In the genomic region with DNA sequence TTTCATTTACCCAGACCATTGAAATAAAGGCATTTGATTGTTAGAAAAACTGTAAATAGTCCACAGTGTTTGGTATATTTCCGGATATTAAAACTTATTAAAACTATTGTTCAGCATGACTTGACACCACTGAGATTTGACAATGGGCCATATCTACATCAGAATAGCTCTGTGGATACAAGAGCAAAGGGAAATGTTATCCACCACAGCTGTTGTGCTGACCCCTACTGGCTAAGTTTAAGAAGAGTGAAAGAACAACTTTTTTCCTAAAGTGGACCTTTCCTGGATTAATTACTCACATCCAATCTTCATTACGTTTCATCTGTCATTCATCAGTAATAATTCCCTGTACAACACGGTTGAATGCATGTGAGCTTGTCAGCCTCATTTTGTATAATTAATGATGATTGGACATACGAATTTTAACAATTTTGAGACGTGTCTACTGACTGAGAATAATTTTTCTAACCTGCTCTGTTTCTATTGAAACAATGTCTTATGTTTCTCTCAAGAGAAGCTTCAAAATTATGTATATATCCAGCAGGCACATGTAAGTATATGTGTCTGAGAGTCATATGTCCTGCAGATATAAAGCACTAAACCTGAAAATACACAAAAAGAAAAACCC, we compare ENCODE assay signal across 8 cellular contexts.
DNase-seq lines count a peak whose midpoint lies in the region; ATAC-seq and TF ChIP-seq lines count a peak whose summit lies in the region.

No MANE protein-coding gene starts in this region.

- H3K9me2 ChIP-seq in SU-DHL-6 (replicated peaks; ENCODE audit: insufficient read depth, low read length), result no peaks in the 10 kb centered on the region

- H3K4me3 ChIP-seq in SU-DHL-6 (ENCODE audit: insufficient read depth, low read length, poor library complexity, severe bottlenecking) (no peak overlapping the region), kidney epithelial cell (ENCODE audit: low read depth, low read length) (no peak overlapping the region)

- DNase-seq in Caki2 (ENCODE audit: low read depth) (peak; percentile 25), HT-29 (ENCODE audit: low spot score) (peak; percentile 46), kidney epithelial cell (ENCODE audit: low read depth) (no peak), NCI-H748 (lab: John Stamatoyannopoulos, UW; ENCODE audit: unreplicated experiment) (no peak)

- TF ChIP-seq CTCF in SU-DHL-6 (IDR thresholded peaks at IDR 0.05; ENCODE audit: insufficient read depth, low read length, poor library complexity, severe bottlenecking) (peak; percentile 44), kidney epithelial cell (IDR thresholded peaks at IDR 0.05; ENCODE audit: insufficient read depth, low read length, poor library complexity, severe bottlenecking) (peak; percentile 76)

- no peaks in the 10 kb centered on the region for H3F3A ChIP-seq in SU-DHL-6 (ENCODE audit: insufficient read depth)

- in situ Hi-C loops in Caki2 (cut with HindIII; ENCODE audit: low pct_unique_long_range_greater_than_20kb, low sequenced_read_pairs), result no loop called here

- no peaks in the 10 kb centered on the region for H3K36me3 ChIP-seq in SU-DHL-6 (ENCODE audit: low read length)
- no peaks in the 10 kb centered on the region for H3K36me3 ChIP-seq in kidney epithelial cell (ENCODE audit: control insufficient read depth, insufficient read depth, low read length)

- no peak overlapping the region for H2AFZ ChIP-seq in SU-DHL-6 (ENCODE audit: low read depth, low read length, severe bottlenecking)

- no peaks in the 10 kb centered on the region for H3K79me2 ChIP-seq in SU-DHL-6 (ENCODE audit: insufficient read depth, low read length)

- H3K27ac ChIP-seq in SU-DHL-6 (ENCODE audit: low read depth, low read length), result no peak overlapping the region

- H3K27me3 ChIP-seq in SU-DHL-6 (ENCODE audit: low read length) (no peaks in the 10 kb centered on the region), kidney epithelial cell (ENCODE audit: control insufficient read depth, insufficient read depth, low read length) (no peaks in the 10 kb centered on the region)

- no peaks in the 10 kb centered on the region for H4K20me1 ChIP-seq in SU-DHL-6 (ENCODE audit: low read depth, low read length)

- ATAC-seq in HG03159 (IDR thresholded peaks at IDR 0.05; ENCODE audit: unreplicated experiment), result no peak
- ATAC-seq in HG03196 (IDR thresholded peaks at IDR 0.05; ENCODE audit: unreplicated experiment), result no peak
- no peak for ATAC-seq in HG03139 (IDR thresholded peaks at IDR 0.05; ENCODE audit: unreplicated experiment)

- H3K4me2 ChIP-seq in SU-DHL-6 (ENCODE audit: low read depth, low read length, poor library complexity, severe bottlenecking), result no peak overlapping the region

- no peak overlapping the region for H3K9ac ChIP-seq in SU-DHL-6 (ENCODE audit: low read length)

- H3K9me3 ChIP-seq in SU-DHL-6 (ENCODE audit: insufficient read depth, low read length), result no peaks in the 10 kb centered on the region

Comparison
In these comparisons a context has a peak if more than half of its experiments do, and no peak if none do; other contexts are left out.
1. DNase-seq: peak in Caki2 (single experiment) and HT-29 (single experiment); none in kidney epithelial cell (single experiment) and NCI-H748 (single experiment).